8 cellular contexts compared by ENCODE assay signal in genomic region chr19:40717325-40717879, GRCh38. TPM values are rescaled to one million over a fixed set of nuclear protein-coding genes. Genes with fewer than 3 reads are reported as not detected.
DNase-seq lines count a peak whose midpoint lies in the region; ATAC-seq and TF ChIP-seq lines count a peak whose summit lies in the region.

No MANE protein-coding gene starts in this region.

- POLR2A ChIA-PET in activated CD4-positive, alpha-beta memory T cell treated with anti-CD3 and anti-CD28 coated beads for 36 hours (lab: Charles Lee), result interaction anchor here (1.0 to 2.4 kb wide), 8 partner anchors 27 to 112 kb away, joined by 3 to 16 read pairs (median 3); partner anchors contain the start of genes ACTMAP, RAB4B and SNRPA

- H3K27ac Mint-ChIP-seq in activated CD4-positive, alpha-beta memory T cell treated with anti-CD3 and anti-CD28 coated beads for 36 hours, result peak overlapping the region; percentile 38

- no peak for ATAC-seq in activated T-cell treated with anti-CD3 and anti-CD28 coated beads, Interleukin-2, amount 50 U/mL, for 4 hours

- H3K9me3 ChIP-seq in right atrium auricular region, result no peaks in the 10 kb centered on the region
- H3K9me3 ChIP-seq in skeletal muscle satellite cell (replicated peaks; ENCODE audit: low read length), result no peaks in the 10 kb centered on the region

- intact Hi-C loops in activated CD4-positive, alpha-beta memory T cell treated with anti-CD3 and anti-CD28 coated beads for 36 hours (cut with micrococcal nuclease), result no loop called here

- TF ChIP-seq CTCF in right atrium auricular region (IDR thresholded peaks at IDR 0.05), result no peak

- H3K4me3 ChIP-seq in right atrium auricular region (peak overlapping the region; percentile 80), skeletal muscle satellite cell (ENCODE audit: low read length) (peak overlapping the region; percentile 83)

- H3K27me3 Mint-ChIP-seq in activated T-cell treated with anti-CD3 and anti-CD28 coated beads, Interleukin-2, amount 50 U/mL, for 4 hours (ENCODE audit: low read depth), result no peaks in the 10 kb centered on the region
- no peaks in the 10 kb centered on the region for H3K27me3 Mint-ChIP-seq in activated CD4-positive, alpha-beta memory T cell treated with anti-CD3 and anti-CD28 coated beads for 36 hours

- peaks cover 0 to 76% of the 10 kb centered on the region in 2 donors for H3K4me1 ChIP-seq in right atrium auricular region
- peaks cover 59% of the 10 kb centered on the region for H3K4me1 ChIP-seq in skeletal muscle satellite cell (ENCODE audit: control insufficient read depth, insufficient read depth, low read length)

- no peaks in the 10 kb centered on the region for H3K36me3 ChIP-seq in right atrium auricular region
- peaks cover 4% of the 10 kb centered on the region for H3K36me3 ChIP-seq in skeletal muscle satellite cell (ENCODE audit: insufficient read depth, low read length)

- peak overlapping the region; percentile 77 for H3K4me2 ChIP-seq in skeletal muscle satellite cell (ENCODE audit: low read length)

- H3K4me1 Mint-ChIP-seq in activated T-cell treated with anti-CD3 and anti-CD28 coated beads, Interleukin-2, amount 50 U/mL, for 4 hours (ENCODE audit: low read depth), result peaks cover 60% of the 10 kb centered on the region
- H3K4me1 Mint-ChIP-seq in activated CD4-positive, alpha-beta memory T cell treated with anti-CD3 and anti-CD28 coated beads for 36 hours (ENCODE audit: low read depth), result peaks cover 60% of the 10 kb centered on the region

- peak overlapping the region; percentile 87 for H3K9ac ChIP-seq in skeletal muscle satellite cell (ENCODE audit: low read depth, low read length)

- no peak for DNase-seq in activated T-cell treated with anti-CD3 and anti-CD28 coated beads, Interleukin-2, amount 50 U/mL, for 4 hours
- no peak for DNase-seq in activated T-cell treated with anti-CD3 and anti-CD28 coated beads, Interleukin-2, amount 50 U/mL, for 1 hour
- DNase-seq in activated CD4-positive, alpha-beta memory T cell treated with anti-CD3 and anti-CD28 coated beads for 36 hours, result no peak
- DNase-seq in right atrium auricular region (ENCODE audit: low spot score), result no peak
- no peak for DNase-seq in HuH-7.5 (ENCODE audit: low spot score)
- no peak for DNase-seq in NCI-H526 (lab: John Stamatoyannopoulos, UW)
- no peak for DNase-seq in activated effector memory CD4-positive, alpha-beta T cell treated with Interleukin-2 at 50 U/mL for 16 hours

- CTCF ChIA-PET in activated CD4-positive, alpha-beta memory T cell treated with anti-CD3 and anti-CD28 coated beads for 36 hours (lab: Charles Lee), result interaction anchor here (0.6 to 1.7 kb wide), 9 partner anchors 8 to 104 kb away, joined by 3 to 11 read pairs (median 5); no protein-coding TSS in a partner anchor

- peak overlapping the region; percentile 92 for H3K4me3 Mint-ChIP-seq in activated T-cell treated with anti-CD3 and anti-CD28 coated beads, Interleukin-2, amount 50 U/mL, for 4 hours
- peak overlapping the region; percentile 83 for H3K4me3 Mint-ChIP-seq in activated CD4-positive, alpha-beta memory T cell treated with anti-CD3 and anti-CD28 coated beads for 36 hours

- H3K27me3 ChIP-seq in right atrium auricular region (no peaks in the 10 kb centered on the region), skeletal muscle satellite cell (ENCODE audit: control insufficient read depth, insufficient read depth, low read length) (no peaks in the 10 kb centered on the region)

- peaks cover 3% of the 10 kb centered on the region for H3K36me3 Mint-ChIP-seq in activated T-cell treated with anti-CD3 and anti-CD28 coated beads, Interleukin-2, amount 50 U/mL, for 4 hours (ENCODE audit: insufficient read depth)
- H3K36me3 Mint-ChIP-seq in activated CD4-positive, alpha-beta memory T cell treated with anti-CD3 and anti-CD28 coated beads for 36 hours, result peaks cover 8% of the 10 kb centered on the region

- H3K9me3 Mint-ChIP-seq in activated T-cell treated with anti-CD3 and anti-CD28 coated beads, Interleukin-2, amount 50 U/mL, for 4 hours, result no peaks in the 10 kb centered on the region
- H3K9me3 Mint-ChIP-seq in activated CD4-positive, alpha-beta memory T cell treated with anti-CD3 and anti-CD28 coated beads for 36 hours, result no peaks in the 10 kb centered on the region

- peak overlapping the region; percentile 95 to 98 for H3K27ac ChIP-seq in right atrium auricular region

RNA-seq across cellular contexts. Expression of gene ITPKC, which starts 0.5 kb away (rescaled TPM):
- 1 to 10 TPM; 6.9 to 8.2 (median 8.2) TPM for total RNA-seq in activated T-cell treated with anti-CD3 and anti-CD28 coated beads, Interleukin-2, amount 50 U/mL, for 4 hours
- total RNA-seq in activated CD4-positive, alpha-beta memory T cell treated with anti-CD3 and anti-CD28 coated beads for 36 hours, result 1 to 10 TPM; 6.4 TPM
- total RNA-seq in right atrium auricular region, result 10 to 100 TPM; 15.2 to 15.6 TPM
- 13.7 and 15.5 TPM in 2 replicates for total RNA-seq in skeletal muscle satellite cell (2012; rRNA removed)

RNA-seq across cellular contexts. Expression of gene COQ8B, which starts 0.7 kb away (rescaled TPM):
- total RNA-seq in activated T-cell treated with anti-CD3 and anti-CD28 coated beads, Interleukin-2, amount 50 U/mL, for 4 hours, result 10 to 100 TPM; 18.7 to 21.3 (median 18.9) TPM
- 10 to 100 TPM; 31.7 to 36.3 TPM for total RNA-seq in activated CD4-positive, alpha-beta memory T cell treated with anti-CD3 and anti-CD28 coated beads for 36 hours
- total RNA-seq in right atrium auricular region, result 10 to 100 TPM; 23.3 to 26.6 TPM
- 21.6 and 33.2 TPM in 2 replicates for total RNA-seq in skeletal muscle satellite cell (2012; rRNA removed)

RNA-seq across cellular contexts. Expression of gene NUMBL, which starts 27.0 kb away (rescaled TPM):
- 10 to 100 TPM; 13.8 to 17.1 (median 16.7) TPM for total RNA-seq in activated T-cell treated with anti-CD3 and anti-CD28 coated beads, Interleukin-2, amount 50 U/mL, for 4 hours
- total RNA-seq in activated CD4-positive, alpha-beta memory T cell treated with anti-CD3 and anti-CD28 coated beads for 36 hours, result 10 to 100 TPM; 14.0 to 14.8 TPM
- 10 to 100 TPM; 11.2 to 28.1 TPM for total RNA-seq in right atrium auricular region
- 37.5 and 44.3 TPM in 2 replicates for total RNA-seq in skeletal muscle satellite cell (2012; rRNA removed)

RNA-seq across cellular contexts. Expression of gene ACTMAP, which starts 32.9 kb away (rescaled TPM):
- 10 to 100 TPM in 1 of 3 donors, 1 to 10 TPM in 2; 7.4 to 11.4 (median 7.7) TPM for total RNA-seq in activated T-cell treated with anti-CD3 and anti-CD28 coated beads, Interleukin-2, amount 50 U/mL, for 4 hours
- 10 to 100 TPM; 14.1 to 15.8 TPM for total RNA-seq in activated CD4-positive, alpha-beta memory T cell treated with anti-CD3 and anti-CD28 coated beads for 36 hours
- total RNA-seq in right atrium auricular region, result 1 to 10 TPM; 3.7 to 5.3 TPM
- 0.25 and 0.44 TPM in 2 replicates for total RNA-seq in skeletal muscle satellite cell (2012; rRNA removed)

RNA-seq across cellular contexts. Expression of gene SNRPA, which starts 33.6 kb away (rescaled TPM):
- 100 to 1,000 TPM; 213 to 234 (median 219) TPM for total RNA-seq in activated T-cell treated with anti-CD3 and anti-CD28 coated beads, Interleukin-2, amount 50 U/mL, for 4 hours
- 100 to 1,000 TPM; 241 to 253 TPM for total RNA-seq in activated CD4-positive, alpha-beta memory T cell treated with anti-CD3 and anti-CD28 coated beads for 36 hours
- total RNA-seq in right atrium auricular region, result 10 to 100 TPM; 30.7 to 32.9 TPM
- 35.7 and 46.7 TPM in 2 replicates for total RNA-seq in skeletal muscle satellite cell (2012; rRNA removed)
